1 cellular context compared by ENCODE assay signal in the genomic region with DNA sequence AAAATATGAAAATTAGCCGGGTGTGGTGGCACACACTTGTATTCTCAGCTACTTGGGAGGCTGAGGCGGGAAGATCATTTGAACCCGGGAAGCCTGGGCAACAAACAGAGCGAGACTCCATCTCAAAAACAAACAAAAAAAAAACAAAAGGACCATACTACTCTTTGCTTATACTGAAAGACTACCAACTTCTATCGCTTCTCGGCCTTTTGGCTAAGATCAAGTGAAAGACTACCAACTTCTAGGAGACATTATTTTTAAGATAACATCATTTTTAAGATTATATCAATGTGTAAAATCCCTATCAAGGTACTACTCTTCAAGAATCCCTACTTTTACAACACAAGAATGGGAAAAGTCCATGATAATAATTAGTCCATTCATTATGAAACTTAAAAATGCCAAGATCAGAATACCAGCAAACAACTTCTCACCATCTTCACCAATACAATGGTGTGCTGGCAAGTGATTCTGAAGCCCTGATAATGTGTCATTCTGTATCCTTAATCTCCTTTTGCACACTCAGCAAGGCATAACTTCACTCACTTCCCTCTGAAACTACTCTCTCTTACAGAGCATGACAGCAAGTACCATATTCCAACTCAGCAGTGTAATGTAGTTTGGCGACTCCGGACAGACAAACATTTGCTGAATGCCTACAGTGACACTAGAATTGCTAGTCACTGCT.
TF ChIP-seq lines count a peak whose summit lies in the region.

No MANE protein-coding gene starts in this region.

TF ChIP-seq in K562, 482 proteins besides CTCF, POLR2A, EP300 and RAD21 (continues in another document):
- TF ChIP-seq, protein P1, sequence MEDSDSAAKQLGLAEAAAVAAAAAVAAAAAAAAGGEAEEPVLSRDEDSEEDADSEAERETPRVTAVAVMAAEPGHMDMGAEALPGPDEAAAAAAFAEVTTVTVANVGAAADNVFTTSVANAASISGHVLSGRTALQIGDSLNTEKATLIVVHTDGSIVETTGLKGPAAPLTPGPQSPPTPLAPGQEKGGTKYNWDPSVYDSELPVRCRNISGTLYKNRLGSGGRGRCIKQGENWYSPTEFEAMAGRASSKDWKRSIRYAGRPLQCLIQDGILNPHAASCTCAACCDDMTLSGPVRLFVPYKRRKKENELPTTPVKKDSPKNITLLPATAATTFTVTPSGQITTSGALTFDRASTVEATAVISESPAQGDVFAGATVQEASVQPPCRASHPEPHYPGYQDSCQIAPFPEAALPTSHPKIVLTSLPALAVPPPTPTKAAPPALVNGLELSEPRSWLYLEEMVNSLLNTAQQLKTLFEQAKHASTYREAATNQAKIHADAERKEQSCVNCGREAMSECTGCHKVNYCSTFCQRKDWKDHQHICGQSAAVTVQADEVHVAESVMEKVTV (CRISPR knock-in tag; IDR thresholded peaks at IDR 0.05), result no peak
- TF ChIP-seq ZNF282 (CRISPR knock-in tag; IDR thresholded peaks at IDR 0.05) (no peak), NFATC3 (IDR thresholded peaks at IDR 0.05) (no peak), MAFF (IDR thresholded peaks at IDR 0.05; ENCODE audit: low read length) (peak; percentile 60), AFF1 (IDR thresholded peaks at IDR 0.05; ENCODE audit: low read depth in 1 of 2, partially characterized antibody in 2 of 2) (peak in 1 of 2 experiments; percentile 18), ESRRA (IDR thresholded peaks at IDR 0.05; ENCODE audit: borderline replicate concordance, low read depth) (no peak), ZNF561 (CRISPR knock-in tag; conservative IDR thresholded peaks at IDR 0.05) (no peak), DPF2 (IDR thresholded peaks at IDR 0.05) (peak; percentile 31; the same call in 1 of the 2 replicates), ATF1 (CRISPR knock-in tag; IDR thresholded peaks at IDR 0.05) (no peak), ATF1 (tag; IDR thresholded peaks at IDR 0.05) (no peak), GATA2 (CRISPR knock-in tag; IDR thresholded peaks at IDR 0.05) (no peak; the same call in 1 of the 2 replicates), NFIX (CRISPR knock-in tag; IDR thresholded peaks at IDR 0.05; ENCODE audit: low read depth) (no peak), ZNF408 (CRISPR knock-in tag; IDR thresholded peaks at IDR 0.05; ENCODE audit: low read depth) (no peak), CCAR2 (IDR thresholded peaks at IDR 0.05; ENCODE audit: low read depth, low read length) (no peak), BCOR (IDR thresholded peaks at IDR 0.05) (peak; percentile 8; the same call in 1 of the 2 replicates), HDAC1 (IDR thresholded peaks at IDR 0.05) (peak in 1 of 2 experiments; percentile 38; a peak in 2 of 4 replicates), SAP30 (IDR thresholded peaks at IDR 0.05; ENCODE audit: borderline replicate concordance, insufficient read depth, low read depth, low read length, poor library complexity, severe bottlenecking) (peak; percentile 36), JUND (IDR thresholded peaks at IDR 0.05; ENCODE audit: borderline replicate concordance, low read depth, low read length) (peak; percentile 21; the same call in 1 of the 2 replicates), JUND (tag; IDR thresholded peaks at IDR 0.05; ENCODE audit: borderline replicate concordance, low read depth, low read length) (no peak), ZBTB7A (IDR thresholded peaks at IDR 0.05; ENCODE audit: borderline replicate concordance, control insufficient read depth, low read depth, low read length) (no peak), RB1 (IDR thresholded peaks at IDR 0.05; ENCODE audit: low read depth) (no peak), ZNF316 (IDR thresholded peaks at IDR 0.05) (peak; percentile 89), MAFG (tag; conservative IDR thresholded peaks at IDR 0.05) (peak; percentile 72; the same call in 1 of the 2 replicates), ARID1B (IDR thresholded peaks at IDR 0.05) (peak; percentile 21; the same call in 1 of the 2 replicates), TCF3 (CRISPR knock-in tag; IDR thresholded peaks at IDR 0.05) (0 out of 2 replicates have a peak, but pooled peaks have one; percentile 16), MAFK (IDR thresholded peaks at IDR 0.05; ENCODE audit: low read length) (peak; percentile 76), ZNF444 (CRISPR knock-in tag; IDR thresholded peaks at IDR 0.05) (no peak), GTF2B (IDR thresholded peaks at IDR 0.05; ENCODE audit: extremely low read depth, insufficient read length) (no peak), ZNF584 (CRISPR knock-in tag; IDR thresholded peaks at IDR 0.05; ENCODE audit: low read depth) (0 out of 2 replicates have a peak, but pooled peaks have one; percentile 7), THRA (IDR thresholded peaks at IDR 0.05) (no peak), MEIS2 (IDR thresholded peaks at IDR 0.05; ENCODE audit: partially characterized antibody) (peak; percentile 4), SOX6 (IDR thresholded peaks at IDR 0.05) (peak; percentile 67), BDP1 (IDR thresholded peaks at IDR 0.05; ENCODE audit: insufficient read depth, insufficient read length) (no peak), KAT7 (CRISPR knock-in tag; IDR thresholded peaks at IDR 0.05; ENCODE audit: borderline replicate concordance) (0 out of 2 replicates have a peak, but pooled peaks have one; percentile 46)
- TF ChIP-seq, protein P2, sequence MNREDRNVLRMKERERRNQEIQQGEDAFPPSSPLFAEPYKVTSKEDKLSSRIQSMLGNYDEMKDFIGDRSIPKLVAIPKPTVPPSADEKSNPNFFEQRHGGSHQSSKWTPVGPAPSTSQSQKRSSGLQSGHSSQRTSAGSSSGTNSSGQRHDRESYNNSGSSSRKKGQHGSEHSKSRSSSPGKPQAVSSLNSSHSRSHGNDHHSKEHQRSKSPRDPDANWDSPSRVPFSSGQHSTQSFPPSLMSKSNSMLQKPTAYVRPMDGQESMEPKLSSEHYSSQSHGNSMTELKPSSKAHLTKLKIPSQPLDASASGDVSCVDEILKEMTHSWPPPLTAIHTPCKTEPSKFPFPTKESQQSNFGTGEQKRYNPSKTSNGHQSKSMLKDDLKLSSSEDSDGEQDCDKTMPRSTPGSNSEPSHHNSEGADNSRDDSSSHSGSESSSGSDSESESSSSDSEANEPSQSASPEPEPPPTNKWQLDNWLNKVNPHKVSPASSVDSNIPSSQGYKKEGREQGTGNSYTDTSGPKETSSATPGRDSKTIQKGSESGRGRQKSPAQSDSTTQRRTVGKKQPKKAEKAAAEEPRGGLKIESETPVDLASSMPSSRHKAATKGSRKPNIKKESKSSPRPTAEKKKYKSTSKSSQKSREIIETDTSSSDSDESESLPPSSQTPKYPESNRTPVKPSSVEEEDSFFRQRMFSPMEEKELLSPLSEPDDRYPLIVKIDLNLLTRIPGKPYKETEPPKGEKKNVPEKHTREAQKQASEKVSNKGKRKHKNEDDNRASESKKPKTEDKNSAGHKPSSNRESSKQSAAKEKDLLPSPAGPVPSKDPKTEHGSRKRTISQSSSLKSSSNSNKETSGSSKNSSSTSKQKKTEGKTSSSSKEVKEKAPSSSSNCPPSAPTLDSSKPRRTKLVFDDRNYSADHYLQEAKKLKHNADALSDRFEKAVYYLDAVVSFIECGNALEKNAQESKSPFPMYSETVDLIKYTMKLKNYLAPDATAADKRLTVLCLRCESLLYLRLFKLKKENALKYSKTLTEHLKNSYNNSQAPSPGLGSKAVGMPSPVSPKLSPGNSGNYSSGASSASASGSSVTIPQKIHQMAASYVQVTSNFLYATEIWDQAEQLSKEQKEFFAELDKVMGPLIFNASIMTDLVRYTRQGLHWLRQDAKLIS (CRISPR knock-in tag; IDR thresholded peaks at IDR 0.05), result peak; percentile 63; the same call in 1 of the 2 replicates
- TF ChIP-seq, protein P3, sequence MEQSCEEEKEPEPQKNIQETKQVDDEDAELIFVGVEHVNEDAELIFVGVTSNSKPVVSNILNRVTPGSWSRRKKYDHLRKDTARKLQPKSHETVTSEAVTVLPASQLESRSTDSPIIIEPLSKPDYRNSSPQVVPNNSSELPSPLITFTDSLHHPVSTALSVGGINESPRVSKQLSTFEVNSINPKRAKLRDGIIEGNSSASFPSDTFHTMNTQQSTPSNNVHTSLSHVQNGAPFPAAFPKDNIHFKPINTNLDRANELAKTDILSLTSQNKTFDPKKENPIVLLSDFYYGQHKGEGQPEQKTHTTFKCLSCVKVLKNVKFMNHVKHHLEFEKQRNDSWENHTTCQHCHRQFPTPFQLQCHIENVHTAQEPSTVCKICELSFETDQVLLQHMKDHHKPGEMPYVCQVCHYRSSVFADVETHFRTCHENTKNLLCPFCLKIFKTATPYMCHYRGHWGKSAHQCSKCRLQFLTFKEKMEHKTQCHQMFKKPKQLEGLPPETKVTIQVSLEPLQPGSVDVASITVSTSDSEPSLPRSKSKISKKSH (CRISPR knock-in tag; IDR thresholded peaks at IDR 0.05), result no peak
- TF ChIP-seq, protein P4, sequence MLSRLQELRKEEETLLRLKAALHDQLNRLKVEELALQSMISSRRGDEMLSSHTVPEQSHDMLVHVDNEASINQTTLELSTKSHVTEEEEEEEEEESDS (CRISPR knock-in tag; IDR thresholded peaks at IDR 0.05), result no peak
- TF ChIP-seq, protein P5, sequence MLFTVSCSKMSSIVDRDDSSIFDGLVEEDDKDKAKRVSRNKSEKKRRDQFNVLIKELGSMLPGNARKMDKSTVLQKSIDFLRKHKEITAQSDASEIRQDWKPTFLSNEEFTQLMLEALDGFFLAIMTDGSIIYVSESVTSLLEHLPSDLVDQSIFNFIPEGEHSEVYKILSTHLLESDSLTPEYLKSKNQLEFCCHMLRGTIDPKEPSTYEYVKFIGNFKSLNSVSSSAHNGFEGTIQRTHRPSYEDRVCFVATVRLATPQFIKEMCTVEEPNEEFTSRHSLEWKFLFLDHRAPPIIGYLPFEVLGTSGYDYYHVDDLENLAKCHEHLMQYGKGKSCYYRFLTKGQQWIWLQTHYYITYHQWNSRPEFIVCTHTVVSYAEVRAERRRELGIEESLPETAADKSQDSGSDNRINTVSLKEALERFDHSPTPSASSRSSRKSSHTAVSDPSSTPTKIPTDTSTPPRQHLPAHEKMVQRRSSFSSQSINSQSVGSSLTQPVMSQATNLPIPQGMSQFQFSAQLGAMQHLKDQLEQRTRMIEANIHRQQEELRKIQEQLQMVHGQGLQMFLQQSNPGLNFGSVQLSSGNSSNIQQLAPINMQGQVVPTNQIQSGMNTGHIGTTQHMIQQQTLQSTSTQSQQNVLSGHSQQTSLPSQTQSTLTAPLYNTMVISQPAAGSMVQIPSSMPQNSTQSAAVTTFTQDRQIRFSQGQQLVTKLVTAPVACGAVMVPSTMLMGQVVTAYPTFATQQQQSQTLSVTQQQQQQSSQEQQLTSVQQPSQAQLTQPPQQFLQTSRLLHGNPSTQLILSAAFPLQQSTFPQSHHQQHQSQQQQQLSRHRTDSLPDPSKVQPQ (CRISPR knock-in tag; IDR thresholded peaks at IDR 0.05; ENCODE audit: borderline replicate concordance), result no peak
